Comparison of ENCODE assay signal across 23 cellular contexts in the genomic region with DNA sequence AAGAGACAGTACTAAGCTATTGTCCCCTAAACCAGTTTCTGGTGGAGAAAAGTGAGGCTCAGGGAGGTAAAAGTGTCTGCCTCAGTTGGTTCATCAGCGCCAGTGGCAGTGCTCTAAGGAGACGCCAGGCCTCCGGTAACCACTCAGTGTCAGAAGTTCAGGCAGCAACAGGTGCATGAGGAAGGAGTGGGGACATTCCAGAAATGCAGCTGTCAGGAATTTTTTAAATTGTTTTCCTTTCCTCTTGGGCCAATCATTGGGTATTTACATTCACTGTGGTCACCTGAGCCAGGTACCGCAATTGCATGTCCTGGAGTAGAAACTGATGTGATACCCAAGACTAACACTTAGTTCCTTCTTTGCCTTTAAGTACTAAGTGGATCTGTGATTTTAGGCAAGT. TPM values are rescaled to one million over a fixed set of nuclear protein-coding genes. Genes with fewer than 3 reads are reported as not detected.
DNase-seq lines count a peak whose midpoint lies in the region; ATAC-seq and TF ChIP-seq lines count a peak whose summit lies in the region.
"Had no signal": no experiment of that assay in that cellular context is flagged by ENCODE, and none has a peak within 500 bp of the region (broad histone marks: within the 10 kb centered on the region; RNA-seq: fewer than 3 reads in every experiment).

No MANE protein-coding gene starts in this region.

- POLR2A ChIA-PET in HEK293 (lab: Yijun Ruan, JAX): no interaction called here

- TF ChIP-seq CTCF in HEK293 (tag by site-specific recombination; IDR thresholded peaks at IDR 0.05) (no peak), type B pancreatic cell (conservative IDR thresholded peaks at IDR 0.05) (no peak)

- H3K4me3 Mint-ChIP-seq in T-helper 17 cell (no peak overlapping the region), type B pancreatic cell (no peak overlapping the region)
- H3K4me3 Mint-ChIP-seq: activated T-helper 1 cell treated with anti-CD3 and anti-CD28 coated beads, Interleukin-12 subunit alpha, Interleukin-12 subunit beta, Interleukin-2, Interleukin-4 antibody, amounts not matched to agents 30 ng/mL and 10 ng/mL and 1 ng/mL, durations not matched to agents 14 hours and 24 hours and 36 hours; CD8-positive, alpha-beta T cell; immature natural killer cell had no signal

- intact Hi-C loops in left colon (cut with DNase I, micrococcal nuclease): no loop called here

- H3K27me3 Mint-ChIP-seq in T-helper 17 cell: no peaks in the 10 kb centered on the region
- no peaks in the 10 kb centered on the region for H3K27me3 Mint-ChIP-seq in type B pancreatic cell

- H3K4me1 ChIP-seq in HEK293 (ENCODE audit: control insufficient read depth, insufficient read depth, low read length): no peaks in the 10 kb centered on the region
- H3K4me1 ChIP-seq: psoas muscle, suprapubic skin had no signal

- H3K36me3 ChIP-seq in HEK293 (ENCODE audit: control insufficient read depth in 2 of 2, insufficient read depth in 1 of 2, low read length in 2 of 2): no peaks in the 10 kb centered on the region
- H3K36me3 ChIP-seq: suprapubic skin had no signal

- no peaks in the 10 kb centered on the region for H3K9me3 Mint-ChIP-seq in type B pancreatic cell
- H3K9me3 Mint-ChIP-seq: IgD-negative memory B cell, immature natural killer cell had no signal

- H3K9me3 ChIP-seq in HEK293 (ENCODE audit: control insufficient read depth, insufficient read depth, low read depth, low read length) (no peaks in the 10 kb centered on the region), T-helper 17 cell (ENCODE audit: control insufficient read depth, low read length, poor library complexity, severe bottlenecking) (no peaks in the 10 kb centered on the region)
- H3K9me3 ChIP-seq: psoas muscle, suprapubic skin had no signal

- H3K27ac Mint-ChIP-seq in T-helper 17 cell (peak overlapping the region; percentile 89), type B pancreatic cell (peak overlapping the region; percentile 50)
- H3K27ac Mint-ChIP-seq: activated naive CD4-positive, alpha-beta T cell treated with anti-CD3 and anti-CD28 coated beads, Interleukin-2, amount 50 U/mL, for 72 hours; activated T-helper 1 cell treated with anti-CD3 and anti-CD28 coated beads, Interleukin-12 subunit alpha, Interleukin-12 subunit beta, Interleukin-2, Interleukin-4 antibody, amounts not matched to agents 30 ng/mL and 10 ng/mL and 1 ng/mL, durations not matched to agents 14 hours and 24 hours and 36 hours had no signal

- DNase-seq in T-helper 17 cell (no peak), left colon (no peak), type B pancreatic cell (ENCODE audit: extremely low spot score, unreplicated experiment) (no peak), NCI-H146 treated with DMSO at 0.1 percent for 48 hours (lab: John Stamatoyannopoulos, UW; ENCODE audit: unreplicated experiment) (no peak), SKM-1 (lab: John Stamatoyannopoulos, UW; ENCODE audit: unreplicated experiment) (no peak)
- DNase-seq: activated CD4-positive, alpha-beta T cell treated with anti-CD3 and anti-CD28 coated beads for 48 hours; aorta; caudate nucleus; CD8-positive, alpha-beta T cell; dermis blood vessel endothelial cell; DMS79; head of caudate nucleus; immature natural killer cell; psoas muscle; SHP77 had no signal

- H3K4me1 Mint-ChIP-seq in T-helper 17 cell (peaks cover 28% of the 10 kb centered on the region), type B pancreatic cell (ENCODE audit: unreplicated experiment) (peaks cover 12% of the 10 kb centered on the region)

- ATAC-seq in T-helper 17 cell (no peak), left colon (peak; percentile 61), GM18868 (IDR thresholded peaks at IDR 0.05; ENCODE audit: unreplicated experiment) (no peak)
- ATAC-seq: activated naive CD4-positive, alpha-beta T cell treated with anti-CD3 and anti-CD28 coated beads, Interleukin-2, amount 50 U/mL, for 72 hours; CD8-positive, alpha-beta T cell; GM12878; psoas muscle had no signal

- CTCF ChIA-PET in HEK293 (lab: Yijun Ruan, JAX): no interaction called here

- no peak overlapping the region for H3K4me3 ChIP-seq in HEK293 (ENCODE audit: low read depth, low read length)
- H3K4me3 ChIP-seq: GM12878, psoas muscle, suprapubic skin had no signal

- H3K36me3 Mint-ChIP-seq in T-helper 17 cell (ENCODE audit: low read depth) (peaks cover 2% of the 10 kb centered on the region), type B pancreatic cell (no peaks in the 10 kb centered on the region)
- H3K36me3 Mint-ChIP-seq: activated naive CD4-positive, alpha-beta T cell treated with anti-CD3 and anti-CD28 coated beads, Interleukin-2, amount 50 U/mL, for 72 hours; CD8-positive, alpha-beta T cell had no signal

- H3K27ac ChIP-seq in HEK293 (ENCODE audit: extremely low read depth, low read depth, low read length): no peak overlapping the region
- H3K27ac ChIP-seq: psoas muscle, suprapubic skin had no signal

TF ChIP-seq in HEK293, 187 proteins besides CTCF, POLR2A, EP300 and RAD21:
- TF ChIP-seq SCRT2 (tag by site-specific recombination; IDR thresholded peaks at IDR 0.05): peak; percentile 34; the same call in 1 of the 2 replicates
- TF ChIP-seq ZNF174 (tag by site-specific recombination; IDR thresholded peaks at IDR 0.05): no peak
- no peak for TF ChIP-seq GLI2 (tag by site-specific recombination; IDR thresholded peaks at IDR 0.05; ENCODE audit: borderline replicate concordance, low read depth)

RNA-seq across cellular contexts. Expression of gene HS3ST1, which starts 40.2 kb away (rescaled TPM):
- not detected for total RNA-seq in T-helper 17 cell
- 1 to 10 TPM; 2.7 to 6.7 TPM for total RNA-seq in left colon
- total RNA-seq in type B pancreatic cell (ENCODE audit: low replicate concordance): 2.5 and 4.6 TPM in 2 replicates
- total RNA-seq: activated naive CD4-positive, alpha-beta T cell treated with anti-CD3 and anti-CD28 coated beads, Interleukin-2, amount 50 U/mL, for 72 hours; CD8-positive, alpha-beta T cell; OCI-LY7 had no signal
